27 cellular contexts compared by ENCODE assay signal in the genomic region with DNA sequence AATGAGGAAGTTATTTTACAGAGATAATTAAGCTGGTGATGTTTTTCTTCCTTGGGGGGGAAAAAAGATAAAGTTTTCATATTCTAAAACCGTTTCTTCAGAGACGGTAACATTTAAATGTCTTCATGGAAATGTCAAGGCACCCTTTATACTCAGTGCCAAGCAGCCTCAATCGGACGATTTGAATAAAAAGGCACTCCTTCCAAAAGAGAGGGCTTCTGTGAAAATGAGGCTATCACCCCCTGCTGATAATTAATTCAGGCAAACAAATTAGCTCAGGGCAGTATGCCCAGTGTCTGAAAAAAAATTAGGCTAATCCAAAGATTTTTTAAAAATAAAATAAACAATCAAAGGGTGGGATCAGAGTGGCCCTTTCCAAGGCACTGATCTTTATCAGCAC.
DNase-seq lines count a peak whose midpoint lies in the region; FAIRE-seq and TF ChIP-seq lines count a peak whose summit lies in the region.
"Had no signal": no experiment of that assay in that cellular context is flagged by ENCODE, and none has a peak within 500 bp of the region (broad histone marks: within the 10 kb centered on the region; RNA-seq: fewer than 3 reads in every experiment).

No MANE protein-coding gene starts in this region.

- TF ChIP-seq CTCF in D721Med (IDR thresholded peaks at IDR 0.05; ENCODE audit: insufficient read depth, missing control alignments) = no peak

- FAIRE-seq in A204.1 (lab: Jason Lieb, UNC) (peak; percentile 3), D721Med (lab: Jason Lieb, UNC) (no peak)
- FAIRE-seq: A549, GM12891, HTR-8/SVneo, K562 had no signal

- peak; percentile 43 for DNase-seq in G401 (ENCODE audit: low spot score)
- DNase-seq in NCI-H748 treated with DMSO at 0.1 percent for 48 hours (lab: John Stamatoyannopoulos, UW) = peak; percentile 10
- peak; percentile 52 for DNase-seq in medulla oblongata (ENCODE audit: extremely low spot score)
- DNase-seq in putamen (ENCODE audit: low spot score) = no peak
- no peak for DNase-seq in SKM-1 (lab: John Stamatoyannopoulos, UW; ENCODE audit: unreplicated experiment)
- DNase-seq in D721Med (ENCODE audit: insufficient read length, low spot score) = no peak
- DNase-seq: AML-193; Caco-2; CD4-positive, alpha-beta memory T cell; DMS 273 treated with DMSO at 0.1 percent for 48 hours; DMS79; EL; GF-D8; GM23248; H9; Kasumi-1; NCI-H1436; NCI-H2107; NCI-H524; SIG-M5; SK-N-SH; T-helper 17 cell had no signal

- in situ Hi-C loops in G401 (cut with HindIII; ENCODE audit: low sequenced_read_pairs) = no loop called here

Comparison
In these comparisons a context has a peak if more than half of its experiments do, and no peak if none do; other contexts are left out.
1. DNase-seq: peak in G401 (single experiment), NCI-H748 treated with DMSO at 0.1 percent for 48 hours (single experiment) and medulla oblongata (single experiment); none in putamen (single experiment), SKM-1 (single experiment) and D721Med (single experiment).